In genomic region chr10:13542533-13542932, GRCh38 we compare ENCODE assay signal across 11 cellular contexts.
"Had no signal": no experiment of that assay in that cellular context is flagged by ENCODE, and none has a peak within 500 bp of the region (broad histone marks: within the 10 kb centered on the region; RNA-seq: fewer than 3 reads in every experiment).

No MANE protein-coding gene starts in this region.

- H3K4me2 ChIP-seq: GM23338 had no signal

- H3K27ac ChIP-seq: GM23248 had no signal

- DNase-seq: GM23248, GOT3, H7, H9, HCEC 1CT, HFFc6 had no signal

- H3K4me1 ChIP-seq: HAP-1 had no signal

- H3K4me3 ChIP-seq: GM23248, GM23338, HAP-1 had no signal

- ATAC-seq: GM23338, HCT116 had no signal

- H3K9me3 ChIP-seq: HAP-1 had no signal

- FAIRE-seq: H1, H54 had no signal

- H3K36me3 ChIP-seq: HAP-1 had no signal

- H3K9ac ChIP-seq: GM23248 had no signal

- H2AFZ ChIP-seq: GM23248, GM23338 had no signal
